ENCODE assay signal across 8 cellular contexts in the genomic region with DNA sequence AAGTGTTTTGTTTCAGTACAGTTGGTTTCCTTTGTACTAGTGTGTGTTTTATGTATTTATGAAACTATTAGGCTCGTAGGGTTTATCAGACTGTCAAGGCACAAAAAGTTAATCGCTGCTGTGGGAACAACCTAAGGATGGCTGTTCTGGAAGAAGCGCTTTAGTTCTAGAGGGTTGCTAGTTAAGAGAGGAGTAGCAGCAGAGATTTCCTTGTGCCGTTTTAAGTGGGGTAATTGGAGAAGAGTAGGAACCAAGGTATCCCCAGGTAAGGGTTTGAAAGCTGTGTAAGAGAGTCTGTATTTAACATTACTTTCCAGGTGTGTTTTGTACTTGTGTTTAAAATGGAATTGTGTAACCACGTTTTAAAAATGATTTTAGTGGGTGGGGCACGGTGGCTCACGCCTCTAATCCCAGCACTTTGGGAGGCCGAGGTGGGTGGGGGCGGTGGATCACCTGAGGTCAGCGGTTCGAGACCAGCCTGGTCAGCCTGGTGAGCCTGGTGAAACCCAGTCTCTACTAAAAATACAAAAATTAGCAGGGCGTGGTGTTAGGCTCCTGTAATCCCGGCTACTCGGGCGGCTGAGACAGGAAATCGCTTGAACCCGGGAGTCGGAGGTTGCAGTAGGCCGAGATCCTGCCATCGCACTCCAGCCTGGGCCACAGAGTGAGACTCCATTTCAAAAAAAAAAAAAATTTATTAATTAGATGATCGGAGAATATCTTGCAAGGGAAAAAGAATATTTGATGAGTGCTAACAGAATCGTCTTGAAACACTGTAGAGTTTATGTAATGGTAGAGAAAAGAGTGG. TPM values are rescaled to one million over a fixed set of nuclear protein-coding genes. Genes with fewer than 3 reads are reported as not detected.
A peak's percentile ranks its signal among the peaks of the same experiment; 100 is the strongest.
DNase-seq lines count a peak whose midpoint lies in the region; TF ChIP-seq lines count a peak whose summit lies in the region.

No MANE protein-coding gene starts in this region.

- DNase-seq in GM12865 (ENCODE audit: low read depth) (peak; percentile 21), SJCRH30 (no peak), esophagus squamous epithelium (lab: John Stamatoyannopoulos, UW) (no peak), sigmoid colon (no peak), H4 (ENCODE audit: low spot score) (no peak), COR-L47 (lab: John Stamatoyannopoulos, UW) (no peak), SK-N-DZ (ENCODE audit: low spot score) (no peak), dedifferentiated amniotic fluid mesenchymal stem cell (ENCODE audit: extremely low spot score) (no peak)

- H3K36me3 ChIP-seq in SJCRH30, result peaks cover 12% of the 10 kb centered on the region
- H3K36me3 ChIP-seq in esophagus squamous epithelium, result peaks cover 0 to 8% (median 0%) of the 10 kb centered on the region in 3 donors
- peaks cover 0 to 6% (median 2%) of the 10 kb centered on the region in 4 donors for H3K36me3 ChIP-seq in sigmoid colon

- intact Hi-C loops in esophagus squamous epithelium (cut with DNase I), result no loop called here
- intact Hi-C loops in sigmoid colon (cut with DNase I), result no loop called here

- TF ChIP-seq EP300 in sigmoid colon (IDR thresholded peaks at IDR 0.05), result no peak

- peaks cover 17% of the 10 kb centered on the region for H3K4me1 ChIP-seq in SJCRH30
- H3K4me1 ChIP-seq in esophagus squamous epithelium, result peaks cover 22 to 72% (median 50%) of the 10 kb centered on the region in 3 donors
- H3K4me1 ChIP-seq in sigmoid colon, result peaks cover 0 to 66% (median 58%) of the 10 kb centered on the region in 4 donors

- 33 to 52% methylated on average over 16 to 22 of the region's 22 CpGs for WGBS in esophagus squamous epithelium, 2 donors
- 60 to 64% methylated on average over 22 of the region's 22 CpGs for WGBS in sigmoid colon, 2 donors

- H3K27me3 ChIP-seq in SJCRH30 (no peaks in the 10 kb centered on the region), esophagus squamous epithelium (no peaks in the 10 kb centered on the region), sigmoid colon (no peaks in the 10 kb centered on the region)

- H3K4me3 ChIP-seq in GM12865 (ENCODE audit: low read depth, low read length), result peak overlapping the region; percentile 84
- peak overlapping the region; percentile 100 for H3K4me3 ChIP-seq in SJCRH30
- H3K4me3 ChIP-seq in esophagus squamous epithelium, result peak overlapping the region; percentile 77 to 99 (median 90)
- peak overlapping the region in 3 of 4 donors; percentile 74 to 99 (median 93) for H3K4me3 ChIP-seq in sigmoid colon

- TF ChIP-seq CTCF in GM12865 (IDR thresholded peaks at IDR 0.05; ENCODE audit: insufficient read depth, low read depth, low read length, missing control alignments), result no peak
- TF ChIP-seq CTCF in esophagus squamous epithelium (IDR thresholded peaks at IDR 0.05), result no peak
- TF ChIP-seq CTCF in sigmoid colon (IDR thresholded peaks at IDR 0.05), result no peak

- no peaks in the 10 kb centered on the region for H3K9me3 ChIP-seq in SJCRH30 (replicated peaks)
- no peaks in the 10 kb centered on the region for H3K9me3 ChIP-seq in esophagus squamous epithelium
- no peaks in the 10 kb centered on the region for H3K9me3 ChIP-seq in sigmoid colon

- H3K27ac ChIP-seq in SJCRH30, result no peak overlapping the region
- H3K27ac ChIP-seq in esophagus squamous epithelium, result peak overlapping the region; percentile 36 to 100 (median 72)
- H3K27ac ChIP-seq in sigmoid colon, result peak overlapping the region; percentile 95 to 100 (median 100)

- TF ChIP-seq POLR2A in esophagus squamous epithelium (IDR thresholded peaks at IDR 0.05) (no peak), sigmoid colon (IDR thresholded peaks at IDR 0.05) (no peak)

RNA-seq across cellular contexts. Expression of gene MORF4L1, which starts 2.6 kb away (rescaled TPM):
- total RNA-seq in SJCRH30 (2014; rRNA removed; shearing (Covaris generic)), result 282 and 312 TPM in 2 replicates
- 100 to 1,000 TPM in 3 of 4 donors, 10 to 100 TPM in 1; 83.6 to 293 (median 156) TPM for total RNA-seq in esophagus squamous epithelium
- 100 to 1,000 TPM; 269 to 500 (median 408) TPM for total RNA-seq in sigmoid colon
- polyA plus RNA-seq in sigmoid colon, result 100 to 1,000 TPM; 245 to 318 (median 253) TPM
- 382 and 419 TPM in 2 replicates for total RNA-seq in H4 (2014; rRNA removed; shearing (Covaris generic))
- 199 and 214 TPM in 2 replicates for polyA plus RNA-seq in SK-N-DZ (2014; cell fraction: cytosol; rRNA removed)
- 124 and 182 TPM in 2 replicates for polyA plus RNA-seq in SK-N-DZ (2014; cell fraction: nucleus; rRNA removed)
